ENCODE assay signal across 27 cellular contexts in genomic region chr6:7703148-7703680, GRCh38. TPM values are rescaled to one million over a fixed set of nuclear protein-coding genes. Genes with fewer than 3 reads are reported as not detected.
"Had no signal": no experiment of that assay in that cellular context is flagged by ENCODE, and none has a peak within 500 bp of the region (broad histone marks: within the 10 kb centered on the region; RNA-seq: fewer than 3 reads in every experiment).

No MANE protein-coding gene starts in this region.

- H3K9me3 Mint-ChIP-seq: activated CD4-positive, alpha-beta memory T cell treated with anti-CD3 and anti-CD28 coated beads, Interleukin-2, amount 10 ng/mL, durations not matched to agents 7 days and 5 days; activated CD4-positive, alpha-beta T cell treated with anti-CD3 and anti-CD28 coated beads, Interleukin-2, amount 10 ng/mL, durations not matched to agents 7 days and 5 days; activated T-cell treated with anti-CD3 and anti-CD28 coated beads, Interleukin-2, amount 50 U/mL, for 4 hours; activated T-helper 17 cell treated with anti-CD3 and anti-CD28 coated beads, Interleukin-2, amount 50 U/mL, for 72 hours; natural killer cell; neural progenitor cell; stimulated activated naive B cell treated with anti-CD40 and anti-IgM and Interleukin-4, amounts not matched to agents 10 μg/mL and 1 μg/mL and 100 μg/mL, for 72 hours; WTC11 had no signal

- H3K9ac ChIP-seq: neural progenitor cell had no signal

- H3K36me3 ChIP-seq: brain microvascular endothelial cell, esophagus squamous epithelium, neural progenitor cell, right atrium auricular region, stomach, thyroid gland had no signal

- H3K9me3 ChIP-seq: esophagus squamous epithelium, right atrium auricular region, stomach, thyroid gland had no signal

- H3K27ac ChIP-seq: brain microvascular endothelial cell, esophagus squamous epithelium, hepatocyte, neural progenitor cell, right atrium auricular region, stomach, thyroid gland had no signal

- H3K4me3 ChIP-seq: esophagus squamous epithelium, hepatocyte, neural progenitor cell, right atrium auricular region, stomach, thyroid gland had no signal

- H3K36me3 Mint-ChIP-seq: natural killer cell; neural progenitor cell; stimulated activated naive B cell treated with anti-CD40 and anti-IgM and Interleukin-4, amounts not matched to agents 10 μg/mL and 1 μg/mL and 100 μg/mL, for 72 hours; WTC11 had no signal

- H3K27ac Mint-ChIP-seq: activated CD4-positive, alpha-beta memory T cell treated with anti-CD3 and anti-CD28 coated beads, Interleukin-2, amount 10 ng/mL, durations not matched to agents 7 days and 5 days; activated CD4-positive, alpha-beta T cell treated with anti-CD3 and anti-CD28 coated beads, Interleukin-2, amount 10 ng/mL, durations not matched to agents 7 days and 5 days; activated T-helper 17 cell treated with anti-CD3 and anti-CD28 coated beads, Interleukin-2, amount 50 U/mL, for 72 hours; natural killer cell; neural progenitor cell; stimulated activated naive B cell treated with anti-CD40 and anti-IgM and Interleukin-4, amounts not matched to agents 10 μg/mL and 1 μg/mL and 100 μg/mL, for 72 hours; WTC11 had no signal

- H3K4me1 Mint-ChIP-seq: activated CD4-positive, alpha-beta memory T cell treated with anti-CD3 and anti-CD28 coated beads, Interleukin-2, amount 10 ng/mL, durations not matched to agents 7 days and 5 days; natural killer cell had no signal

- H2AFZ ChIP-seq: hepatocyte, neural progenitor cell had no signal

- ATAC-seq: activated T-cell treated with anti-CD3 and anti-CD28 coated beads, Interleukin-2, amount 50 U/mL, for 4 hours; activated T-helper 17 cell treated with anti-CD3 and anti-CD28 coated beads, Interleukin-2, amount 50 U/mL, for 72 hours; left colon; natural killer cell; stimulated activated naive B cell treated with anti-CD40 and anti-IgM and Interleukin-4, amounts not matched to agents 10 μg/mL and 1 μg/mL and 100 μg/mL, for 72 hours; WTC11 had no signal

- H3K79me2 ChIP-seq: hepatocyte had no signal

- H3K4me2 ChIP-seq: hepatocyte, neural progenitor cell had no signal

- DNase-seq: activated CD4-positive, alpha-beta memory T cell treated with anti-CD3 and anti-CD28 coated beads, Interleukin-2, amount 10 ng/mL, durations not matched to agents 7 days and 5 days; activated CD4-positive, alpha-beta T cell treated with anti-CD3 and anti-CD28 coated beads for 1 hour; activated CD4-positive, alpha-beta T cell treated with anti-CD3 and anti-CD28 coated beads, Interleukin-2, amount 10 ng/mL, durations not matched to agents 7 days and 5 days; activated CD8-positive, alpha-beta memory T cell treated with anti-CD3 and anti-CD28 coated beads, Interleukin-2, amount 50 U/mL, for 48 hours; activated gamma-delta T cell treated with Interleukin-2 at 50 U/mL for 16 hours; activated naive CD4-positive, alpha-beta T cell treated with anti-CD3 and anti-CD28 coated beads, Interleukin-2, amount 50 U/mL, for 16 hours; activated T-cell treated with anti-CD3 and anti-CD28 coated beads, Interleukin-2, amount 50 U/mL, for 4 hours; amniotic stem cell; brain microvascular endothelial cell; caudate nucleus; cortex of kidney; esophagus squamous epithelium; glutamatergic neuron; islet precursor cell; left colon; natural killer cell; stimulated activated CD4-positive, alpha-beta T cell treated with anti-CD3 and anti-CD28 coated beads, Interleukin-15, amount 100 ng/mL, for 24 hours; stimulated activated CD4-positive, alpha-beta T cell treated with anti-CD3 and anti-CD28 coated beads, Interleukin-2, amount 100 ng/mL, for 24 hours; stimulated activated naive B cell treated with anti-CD40 and anti-IgM and Interleukin-4, amounts not matched to agents 10 μg/mL and 1 μg/mL and 100 μg/mL, for 72 hours; stomach; T-helper 2 cell; thyroid gland had no signal

- H3K4me3 Mint-ChIP-seq: activated CD4-positive, alpha-beta memory T cell treated with anti-CD3 and anti-CD28 coated beads, Interleukin-2, amount 10 ng/mL, durations not matched to agents 7 days and 5 days; activated CD4-positive, alpha-beta T cell treated with anti-CD3 and anti-CD28 coated beads, Interleukin-2, amount 10 ng/mL, durations not matched to agents 7 days and 5 days; activated T-cell treated with anti-CD3 and anti-CD28 coated beads, Interleukin-2, amount 50 U/mL, for 4 hours; activated T-helper 17 cell treated with anti-CD3 and anti-CD28 coated beads, Interleukin-2, amount 50 U/mL, for 72 hours; natural killer cell; neural progenitor cell; stimulated activated naive B cell treated with anti-CD40 and anti-IgM and Interleukin-4, amounts not matched to agents 10 μg/mL and 1 μg/mL and 100 μg/mL, for 72 hours; WTC11 had no signal

- H3K27me3 ChIP-seq: brain microvascular endothelial cell, esophagus squamous epithelium, hepatocyte, neural progenitor cell, right atrium auricular region, stomach, thyroid gland had no signal

- H3K4me1 ChIP-seq: neural progenitor cell, right atrium auricular region had no signal

RNA-seq across cellular contexts. Expression of gene BMP6, which starts 22.7 kb away (rescaled TPM):
- total RNA-seq: activated CD4-positive, alpha-beta memory T cell treated with anti-CD3 and anti-CD28 coated beads, Interleukin-2, amount 10 ng/mL, durations not matched to agents 7 days and 5 days; activated CD4-positive, alpha-beta T cell treated with anti-CD3 and anti-CD28 coated beads, Interleukin-2, amount 10 ng/mL, durations not matched to agents 7 days and 5 days; activated T-cell treated with anti-CD3 and anti-CD28 coated beads, Interleukin-2, amount 50 U/mL, for 4 hours had no signal
